8 cellular contexts compared by ENCODE assay signal in genomic region chr5:58891072-58891970, GRCh38.
DNase-seq lines count a peak whose midpoint lies in the region; ATAC-seq and TF ChIP-seq lines count a peak whose summit lies in the region.

No MANE protein-coding gene starts in this region.

- peak overlapping the region in 43 of 59 donors; percentile 2 to 56 (median 32) for H3K4me3 ChIP-seq in dorsolateral prefrontal cortex
- no peak overlapping the region for H3K4me3 ChIP-seq in lung

- ATAC-seq in lung (ENCODE audit: insufficient read depth, low FRiP score): peak; percentile 77
- no peak for ATAC-seq in GM21737 (IDR thresholded peaks at IDR 0.05; ENCODE audit: unreplicated experiment)

- intact Hi-C loops in dorsolateral prefrontal cortex (cut with DNase I): loop anchor here in 1 of 2 donors (2.0 kb wide), 1 partner anchor 115 kb away; no protein-coding TSS in a partner anchor

- no peaks in the 10 kb centered on the region for H3K36me3 ChIP-seq in lung (ENCODE audit: control insufficient read depth in 2 of 2, insufficient read depth in 2 of 2, low read length in 2 of 2)

- CTCF ChIA-PET in HEK293T (lab: Yijun Ruan, JAX): interaction anchor here (0.6 to 2.3 kb wide), 15 partner anchors 9 to 439 kb away, joined by 3 to 10 read pairs (median 3); no protein-coding TSS in a partner anchor

- H3K27ac ChIP-seq in dorsolateral prefrontal cortex (peak overlapping the region in 41 of 59 donors; percentile 2 to 80 (median 49)), lung (ENCODE audit: low read depth in 1 of 2, low read length in 1 of 2) (peak overlapping the region in 1 of 2 donors; percentile 46)

- no peaks in the 10 kb centered on the region for H3K27me3 ChIP-seq in dorsolateral prefrontal cortex
- no peaks in the 10 kb centered on the region for H3K27me3 ChIP-seq in lung (ENCODE audit: control insufficient read depth, insufficient read depth)

- POLR2A ChIA-PET in HEK293T (lab: Yijun Ruan, JAX): interaction anchor here (0.6 to 0.9 kb wide), 2 partner anchors 130 to 1472 kb away, joined by 3 read pairs; no protein-coding TSS in a partner anchor

- 28 to 38% methylated on average over 18 of the region's 18 CpGs for WGBS in lung, 2 donors

- DNase-seq in DMS 273 treated with DMSO at 0.1 percent for 48 hours (lab: John Stamatoyannopoulos, UW): peak; percentile 54
- DNase-seq in HEK293T (ENCODE audit: extremely low spot score): peak; percentile 71
- DNase-seq in NCI-H510A (lab: John Stamatoyannopoulos, UW): peak; percentile 4
- DNase-seq in activated CD4-positive, alpha-beta T cell treated with anti-CD3 and anti-CD28 coated beads, Interleukin-2, amount 50 U/mL, for 48 hours: peak; percentile 71 to 83
- peak; percentile 49 to 77 (median 61) for DNase-seq in dorsolateral prefrontal cortex
- peak; percentile 66 for DNase-seq in lung (ENCODE audit: low spot score)
- DNase-seq in stimulated activated CD8-positive, alpha-beta memory T cell treated with anti-CD3 and anti-CD28 coated beads, Interleukin-12 subunit alpha, Interleukin-12 subunit beta, amount 100 ng/mL, for 1 hour (ENCODE audit: low read depth): peak; percentile 46

- peaks cover 0 to 3% of the 10 kb centered on the region in 2 donors for H3K4me1 ChIP-seq in lung (ENCODE audit: control insufficient read depth in 2 of 2, insufficient read depth in 2 of 2, low read length in 2 of 2)

- TF ChIP-seq CTCF in dorsolateral prefrontal cortex (IDR thresholded peaks at IDR 0.05 in 54 of 56, conservative IDR thresholded peaks at IDR 0.05 in 2 of 56; ENCODE audit: low read depth in 1 of 56, partially characterized antibody in 56 of 56): peak; percentile 49 to 90 (median 79)
- peak; percentile 57 for TF ChIP-seq CTCF in lung (IDR thresholded peaks at IDR 0.05; ENCODE audit: control extremely low read depth, extremely low read depth)

- no peaks in the 10 kb centered on the region for H3K9me3 ChIP-seq in lung (ENCODE audit: control insufficient read depth in 2 of 2, insufficient read depth in 1 of 2, low read length in 1 of 2)

TF ChIP-seq in HEK293T, 16 proteins besides CTCF, POLR2A, EP300 and RAD21:
- TF ChIP-seq ZNF384 (IDR thresholded peaks at IDR 0.05) (no peak), NFRKB (IDR thresholded peaks at IDR 0.05) (no peak), ARNT (IDR thresholded peaks at IDR 0.05) (no peak), BHLHE40 (IDR thresholded peaks at IDR 0.05; ENCODE audit: borderline replicate concordance) (no peak), HDGF (IDR thresholded peaks at IDR 0.05; ENCODE audit: borderline replicate concordance) (no peak), CTBP1 (IDR thresholded peaks at IDR 0.05; ENCODE audit: borderline replicate concordance) (no peak), FOXA1 (IDR thresholded peaks at IDR 0.05) (no peak), FOXM1 (IDR thresholded peaks at IDR 0.05; ENCODE audit: borderline replicate concordance) (no peak), ELF4 (IDR thresholded peaks at IDR 0.05) (no peak), LEF1 (IDR thresholded peaks at IDR 0.05; ENCODE audit: borderline replicate concordance) (no peak), PKNOX1 (IDR thresholded peaks at IDR 0.05) (no peak), TARDBP (IDR thresholded peaks at IDR 0.05) (no peak), FOXK2 (IDR thresholded peaks at IDR 0.05) (no peak), SUZ12 (IDR thresholded peaks at IDR 0.05) (no peak), SP1 (IDR thresholded peaks at IDR 0.05) (no peak), L3MBTL2 (conservative IDR thresholded peaks at IDR 0.05) (no peak)

Comparison
In these comparisons a context has a peak if more than half of its experiments do, and no peak if none do; other contexts are left out.
1. DNase-seq: peak in every context shown above with its lines; median percentile 77 in activated CD4-positive, alpha-beta T cell treated with anti-CD3 and anti-CD28 coated beads, Interleukin-2, amount 50 U/mL, for 48 hours; 71 in HEK293T; 66 in lung; 61 in dorsolateral prefrontal cortex; 54 in DMS 273 treated with DMSO at 0.1 percent for 48 hours; 46 in stimulated activated CD8-positive, alpha-beta memory T cell treated with anti-CD3 and anti-CD28 coated beads, Interleukin-12 subunit alpha, Interleukin-12 subunit beta, amount 100 ng/mL, for 1 hour; 4 in NCI-H510A.